9 cellular contexts compared by ENCODE assay signal in genomic region chr19:42281175-42282035, GRCh38. TPM values are rescaled to one million over a fixed set of nuclear protein-coding genes. Genes with fewer than 3 reads are reported as not detected.
DNase-seq lines count a peak whose midpoint lies in the region; TF ChIP-seq lines count a peak whose summit lies in the region.
"Had no signal": no experiment of that assay in that cellular context is flagged by ENCODE, and none has a peak within 500 bp of the region (broad histone marks: within the 10 kb centered on the region; RNA-seq: fewer than 3 reads in every experiment).

No MANE protein-coding gene starts in this region.

- H3K9me3 ChIP-seq in mammary epithelial cell (replicated peaks; ENCODE audit: insufficient read depth, low read length) (no peaks in the 10 kb centered on the region), spleen (no peaks in the 10 kb centered on the region)

- TF ChIP-seq CTCF in mammary epithelial cell (conservative IDR thresholded peaks at IDR 0.05 in 1 of 2, IDR thresholded peaks at IDR 0.05 in 1 of 2; ENCODE audit: extremely low read depth in 1 of 2, insufficient read depth in 1 of 2, low read depth in 1 of 2, low read length in 2 of 2) (no peak), spleen (IDR thresholded peaks at IDR 0.05 in 8 of 11, conservative IDR thresholded peaks at IDR 0.05 in 3 of 11) (peak in 3 of 11 experiments; percentile 7 to 29 (median 25))

- H3K27me3 ChIP-seq in mammary epithelial cell (ENCODE audit: insufficient read depth, low read length) (no peaks in the 10 kb centered on the region), spleen (replicated peaks in 1 of 7) (no peaks in the 10 kb centered on the region)

- dilution Hi-C loops in mammary epithelial cell (cut with HindIII; ENCODE audit: low sequenced_read_pairs), result no loop called here

- intact Hi-C loops in mammary epithelial cell (cut with micrococcal nuclease), result loop anchor here (2.0 kb wide), 2 partner anchors 43 to 149 kb away; partner anchors contain the start of genes MEGF8 and POU2F2
- intact Hi-C loops in spleen (cut with DNase I; ENCODE audit: low total_unique reads), result no loop called here

- no peak overlapping the region for H3K9ac ChIP-seq in mammary epithelial cell (ENCODE audit: insufficient read depth, low read length)

- TF ChIP-seq POLR2A in spleen (IDR thresholded peaks at IDR 0.05), result no peak

- CTCF ChIA-PET in mammary epithelial cell (lab: Charles Lee; ENCODE audit: low non-redundant PET), result no interaction called here

- no peaks in the 10 kb centered on the region for H4K20me1 ChIP-seq in mammary epithelial cell (ENCODE audit: insufficient read depth, low read length)

- H3K4me3 ChIP-seq in mammary epithelial cell (replicated peaks in 1 of 3; ENCODE audit: insufficient read depth in 1 of 3, low read depth in 2 of 3, low read length in 3 of 3), result peak overlapping the region in 2 of 3 experiments; percentile 25 to 59
- peak overlapping the region; percentile 81 to 91 (median 88) for H3K4me3 ChIP-seq in spleen

- DNase-seq in stimulated activated CD4-positive, alpha-beta T cell treated with anti-CD3 and anti-CD28 coated beads, Interleukin-15, amount 100 ng/mL, for 24 hours, result peak; percentile 50
- DNase-seq in stimulated activated CD4-positive, alpha-beta T cell treated with anti-CD3 and anti-CD28 coated beads, Interleukin-4, amount 100 ng/mL, for 1 hour, result no peak
- DNase-seq in NOMO-1 (lab: John Stamatoyannopoulos, UW; ENCODE audit: unreplicated experiment in 2 of 2) (peak; percentile 32 to 51), mammary epithelial cell (peak; percentile 65), islet precursor cell (peak; percentile 86), spleen (peak; percentile 88), NCI-H2196 (lab: John Stamatoyannopoulos, UW; ENCODE audit: unreplicated experiment) (no peak), NCI-H524 treated with DMSO at 0.1 percent for 48 hours (lab: John Stamatoyannopoulos, UW) (no peak)

- peak overlapping the region; percentile 77 for H3K4me2 ChIP-seq in mammary epithelial cell (ENCODE audit: insufficient read depth, low read depth, low read length)

- peaks cover 51% of the 10 kb centered on the region for H3K79me2 ChIP-seq in mammary epithelial cell (ENCODE audit: insufficient read depth, low read length)

- H3K4me1 ChIP-seq in mammary epithelial cell (ENCODE audit: insufficient read depth, low read length) (peaks cover 76% of the 10 kb centered on the region), spleen (peaks cover 65 to 91% (median 88%) of the 10 kb centered on the region in 6 donors)

- no peak overlapping the region for H2AFZ ChIP-seq in mammary epithelial cell (ENCODE audit: low read depth, low read length)

- H3K36me3 ChIP-seq in mammary epithelial cell (ENCODE audit: insufficient read depth, low read length), result no peaks in the 10 kb centered on the region
- peaks cover 0 to 17% (median 0%) of the 10 kb centered on the region in 6 donors for H3K36me3 ChIP-seq in spleen

- in situ Hi-C loops in mammary epithelial cell (cut with MboI; ENCODE audit: low sequenced_read_pairs in 2 of 2), result no loop called here

- BruUV-seq in mammary epithelial cell (replicated peaks; lab: Mats Ljungman, UMichigan), result no TSS peak

- 19% methylated on average over 9 of the region's 26 CpGs for WGBS in mammary epithelial cell (ENCODE audit: low coverage, missing lambda C conversion rate)
- WGBS in spleen, 5 donors, result 12 to 17% (median 15%) methylated on average over 9 to 26 of the region's 26 CpGs

- peak overlapping the region; percentile 48 for H3K27ac ChIP-seq in mammary epithelial cell (ENCODE audit: insufficient read depth, low read depth, low read length)
- peak overlapping the region; percentile 93 to 99 (median 96) for H3K27ac ChIP-seq in spleen

RNA-seq across cellular contexts. Expression of gene CIC, which starts 12.4 kb away (rescaled TPM):
- total RNA-seq in mammary epithelial cell, result 10 to 100 TPM; 37.0 to 91.0 TPM
- 19.4 TPM for polyA plus RNA-seq in mammary epithelial cell
- polyA minus RNA-seq in mammary epithelial cell, result 24.7 TPM
- total RNA-seq in spleen, result 100 to 1,000 TPM in 1 of 7 donors, 10 to 100 TPM in 6; 63.8 to 100 (median 76.7) TPM
- polyA plus RNA-seq in spleen, result 10 to 100 TPM; 12.5 to 43.6 (median 16.8) TPM

RNA-seq across cellular contexts. Expression of gene PRR19, which starts 20.5 kb away (rescaled TPM):
- 1 to 10 TPM; 1.0 to 1.7 TPM for total RNA-seq in mammary epithelial cell
- 2.2 TPM for polyA plus RNA-seq in mammary epithelial cell
- 1.7 TPM for polyA minus RNA-seq in mammary epithelial cell
- 1 to 10 TPM in 2 of 7 donors, under 1 TPM in 3, not detected in 2; 0.46 to 1.2 (median 0.60) TPM for total RNA-seq in spleen
- polyA plus RNA-seq in spleen, result under 1 TPM; 0.33 to 0.61 (median 0.49) TPM

RNA-seq across cellular contexts. Expression of gene PAFAH1B3, which starts 21.0 kb away (rescaled TPM):
- total RNA-seq in mammary epithelial cell, result 10 to 100 TPM; 32.7 to 57.9 TPM
- polyA plus RNA-seq in mammary epithelial cell, result 80.7 TPM
- polyA minus RNA-seq in mammary epithelial cell, result 77.2 TPM
- total RNA-seq in spleen, result 10 to 100 TPM; 13.7 to 20.3 (median 15.5) TPM
- 10 to 100 TPM; 24.3 to 34.3 (median 29.9) TPM for polyA plus RNA-seq in spleen

RNA-seq across cellular contexts. Expression of gene ERF, which starts 26.5 kb away (rescaled TPM):
- 100 to 1,000 TPM; 101 to 139 TPM for total RNA-seq in mammary epithelial cell
- polyA plus RNA-seq in mammary epithelial cell, result 86.1 TPM
- polyA minus RNA-seq in mammary epithelial cell, result 36.6 TPM
- total RNA-seq in spleen, result 10 to 100 TPM; 36.8 to 73.1 (median 56.4) TPM
- 10 to 100 TPM; 13.5 to 49.7 (median 17.7) TPM for polyA plus RNA-seq in spleen

RNA-seq across cellular contexts. Expression of gene TMEM145, which starts 31.7 kb away (rescaled TPM):
- total RNA-seq in mammary epithelial cell (under 1 TPM in 1 of 2 donors, not detected in 1; 0.21 TPM), spleen (1 to 10 TPM in 2 of 7 donors, under 1 TPM in 4, not detected in 1; 0.28 to 2.3 (median 0.79) TPM)
- polyA plus RNA-seq in mammary epithelial cell (0.03 TPM), spleen (under 1 TPM; 0.13 to 0.43 (median 0.21) TPM)
- polyA minus RNA-seq in mammary epithelial cell, result not detected
- total RNA-seq: pulmonary artery endothelial cell had no signal

Comparison
In these comparisons a context has a peak if more than half of its experiments do, and no peak if none do; other contexts are left out.
1. DNase-seq: peak in stimulated activated CD4-positive, alpha-beta T cell treated with anti-CD3 and anti-CD28 coated beads, Interleukin-15, amount 100 ng/mL, for 24 hours (single experiment), NOMO-1 (2 of 2), mammary epithelial cell (single experiment), islet precursor cell (single experiment) and spleen (single experiment); none in stimulated activated CD4-positive, alpha-beta T cell treated with anti-CD3 and anti-CD28 coated beads, Interleukin-4, amount 100 ng/mL, for 1 hour (single experiment), NCI-H2196 (single experiment) and NCI-H524 treated with DMSO at 0.1 percent for 48 hours (single experiment).